Comparison of ENCODE assay signal across 1 cellular context in genomic region chr3:107441617-107442016, GRCh38.
TF ChIP-seq lines count a peak whose summit lies in the region.

No MANE protein-coding gene starts in this region.

TF ChIP-seq in K562, 482 proteins besides CTCF, POLR2A, EP300 and RAD21 (continued from another document):
- TF ChIP-seq, protein P1, sequence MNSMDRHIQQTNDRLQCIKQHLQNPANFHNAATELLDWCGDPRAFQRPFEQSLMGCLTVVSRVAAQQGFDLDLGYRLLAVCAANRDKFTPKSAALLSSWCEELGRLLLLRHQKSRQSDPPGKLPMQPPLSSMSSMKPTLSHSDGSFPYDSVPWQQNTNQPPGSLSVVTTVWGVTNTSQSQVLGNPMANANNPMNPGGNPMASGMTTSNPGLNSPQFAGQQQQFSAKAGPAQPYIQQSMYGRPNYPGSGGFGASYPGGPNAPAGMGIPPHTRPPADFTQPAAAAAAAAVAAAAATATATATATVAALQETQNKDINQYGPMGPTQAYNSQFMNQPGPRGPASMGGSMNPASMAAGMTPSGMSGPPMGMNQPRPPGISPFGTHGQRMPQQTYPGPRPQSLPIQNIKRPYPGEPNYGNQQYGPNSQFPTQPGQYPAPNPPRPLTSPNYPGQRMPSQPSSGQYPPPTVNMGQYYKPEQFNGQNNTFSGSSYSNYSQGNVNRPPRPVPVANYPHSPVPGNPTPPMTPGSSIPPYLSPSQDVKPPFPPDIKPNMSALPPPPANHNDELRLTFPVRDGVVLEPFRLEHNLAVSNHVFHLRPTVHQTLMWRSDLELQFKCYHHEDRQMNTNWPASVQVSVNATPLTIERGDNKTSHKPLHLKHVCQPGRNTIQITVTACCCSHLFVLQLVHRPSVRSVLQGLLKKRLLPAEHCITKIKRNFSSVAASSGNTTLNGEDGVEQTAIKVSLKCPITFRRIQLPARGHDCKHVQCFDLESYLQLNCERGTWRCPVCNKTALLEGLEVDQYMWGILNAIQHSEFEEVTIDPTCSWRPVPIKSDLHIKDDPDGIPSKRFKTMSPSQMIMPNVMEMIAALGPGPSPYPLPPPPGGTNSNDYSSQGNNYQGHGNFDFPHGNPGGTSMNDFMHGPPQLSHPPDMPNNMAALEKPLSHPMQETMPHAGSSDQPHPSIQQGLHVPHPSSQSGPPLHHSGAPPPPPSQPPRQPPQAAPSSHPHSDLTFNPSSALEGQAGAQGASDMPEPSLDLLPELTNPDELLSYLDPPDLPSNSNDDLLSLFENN (IDR thresholded peaks at IDR 0.05; ENCODE audit: low read depth in 2 of 2, low read length in 2 of 2): no peak
- TF ChIP-seq EHMT2 (IDR thresholded peaks at IDR 0.05): 0 out of 2 replicates have a peak, but pooled peaks have one; percentile 24
- TF ChIP-seq BRD9 (IDR thresholded peaks at IDR 0.05; ENCODE audit: low read depth, partially characterized antibody): no peak
- 0 out of 2 replicates have a peak, but pooled peaks have one; percentile 13 for TF ChIP-seq ARID1B (IDR thresholded peaks at IDR 0.05)
- TF ChIP-seq MAFF (IDR thresholded peaks at IDR 0.05; ENCODE audit: low read length): peak; percentile 36; the same call in 1 of the 2 replicates
- peak; percentile 83 for TF ChIP-seq MAFG (tag; conservative IDR thresholded peaks at IDR 0.05)
- TF ChIP-seq NFIC (IDR thresholded peaks at IDR 0.05): peak; percentile 91
- no peak for TF ChIP-seq ARID2 (IDR thresholded peaks at IDR 0.05)
- TF ChIP-seq, protein P2, sequence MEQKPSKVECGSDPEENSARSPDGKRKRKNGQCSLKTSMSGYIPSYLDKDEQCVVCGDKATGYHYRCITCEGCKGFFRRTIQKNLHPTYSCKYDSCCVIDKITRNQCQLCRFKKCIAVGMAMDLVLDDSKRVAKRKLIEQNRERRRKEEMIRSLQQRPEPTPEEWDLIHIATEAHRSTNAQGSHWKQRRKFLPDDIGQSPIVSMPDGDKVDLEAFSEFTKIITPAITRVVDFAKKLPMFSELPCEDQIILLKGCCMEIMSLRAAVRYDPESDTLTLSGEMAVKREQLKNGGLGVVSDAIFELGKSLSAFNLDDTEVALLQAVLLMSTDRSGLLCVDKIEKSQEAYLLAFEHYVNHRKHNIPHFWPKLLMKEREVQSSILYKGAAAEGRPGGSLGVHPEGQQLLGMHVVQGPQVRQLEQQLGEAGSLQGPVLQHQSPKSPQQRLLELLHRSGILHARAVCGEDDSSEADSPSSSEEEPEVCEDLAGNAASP (IDR thresholded peaks at IDR 0.05): no peak
- TF ChIP-seq ARID3B (CRISPR knock-in tag; IDR thresholded peaks at IDR 0.05; ENCODE audit: borderline replicate concordance): no peak
- TF ChIP-seq ZNF583 (CRISPR knock-in tag; IDR thresholded peaks at IDR 0.05): no peak
- TF ChIP-seq REST (CRISPR knock-in tag; IDR thresholded peaks at IDR 0.05; ENCODE audit: low read depth): no peak
- peak; percentile 89 for TF ChIP-seq C11orf30 (IDR thresholded peaks at IDR 0.05; ENCODE audit: low read depth)
- TF ChIP-seq CXXC5 (CRISPR knock-in tag; IDR thresholded peaks at IDR 0.05): no peak
- peak; percentile 71 for TF ChIP-seq NFE2 (IDR thresholded peaks at IDR 0.05; ENCODE audit: low read depth)
- 0 out of 2 replicates have a peak, but pooled peaks have one; percentile 45 for TF ChIP-seq DPF2 (IDR thresholded peaks at IDR 0.05)
- TF ChIP-seq KLF13 (tag; IDR thresholded peaks at IDR 0.05; ENCODE audit: borderline replicate concordance, low read depth): no peak
- TF ChIP-seq BMI1 (IDR thresholded peaks at IDR 0.05; ENCODE audit: low read length): no peak
- no peak for TF ChIP-seq PHF8 (IDR thresholded peaks at IDR 0.05; ENCODE audit: borderline replicate concordance, low read length)
- TF ChIP-seq, protein P3, sequence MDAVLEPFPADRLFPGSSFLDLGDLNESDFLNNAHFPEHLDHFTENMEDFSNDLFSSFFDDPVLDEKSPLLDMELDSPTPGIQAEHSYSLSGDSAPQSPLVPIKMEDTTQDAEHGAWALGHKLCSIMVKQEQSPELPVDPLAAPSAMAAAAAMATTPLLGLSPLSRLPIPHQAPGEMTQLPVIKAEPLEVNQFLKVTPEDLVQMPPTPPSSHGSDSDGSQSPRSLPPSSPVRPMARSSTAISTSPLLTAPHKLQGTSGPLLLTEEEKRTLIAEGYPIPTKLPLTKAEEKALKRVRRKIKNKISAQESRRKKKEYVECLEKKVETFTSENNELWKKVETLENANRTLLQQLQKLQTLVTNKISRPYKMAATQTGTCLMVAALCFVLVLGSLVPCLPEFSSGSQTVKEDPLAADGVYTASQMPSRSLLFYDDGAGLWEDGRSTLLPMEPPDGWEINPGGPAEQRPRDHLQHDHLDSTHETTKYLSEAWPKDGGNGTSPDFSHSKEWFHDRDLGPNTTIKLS (IDR thresholded peaks at IDR 0.05; ENCODE audit: borderline replicate concordance, low read depth): no peak
- peak; percentile 89 for TF ChIP-seq ZNF316 (IDR thresholded peaks at IDR 0.05)
- TF ChIP-seq RB1 (IDR thresholded peaks at IDR 0.05; ENCODE audit: low read depth): no peak
- peak; percentile 47; the same call in 1 of the 2 replicates for TF ChIP-seq MAFK (IDR thresholded peaks at IDR 0.05; ENCODE audit: low read length)
- no peak for TF ChIP-seq MAZ (CRISPR knock-in tag; conservative IDR thresholded peaks at IDR 0.05 in 1 of 2, IDR thresholded peaks at IDR 0.05 in 1 of 2)
- no peak for TF ChIP-seq ZBTB8A (IDR thresholded peaks at IDR 0.05; ENCODE audit: partially characterized antibody)
- TF ChIP-seq HLTF (IDR thresholded peaks at IDR 0.05): no peak
- TF ChIP-seq NCOA6 (IDR thresholded peaks at IDR 0.05): no peak
- peak; percentile 61 to 86 for TF ChIP-seq TRIM24 (IDR thresholded peaks at IDR 0.05)
- TF ChIP-seq CHD4 (IDR thresholded peaks at IDR 0.05; ENCODE audit: insufficient read depth, insufficient replicate concordance, low read depth, low read length, poor library complexity, severe bottlenecking): no peak
- no peak for TF ChIP-seq U2AF1 (optimal IDR thresholded peaks at IDR 0.05; ENCODE audit: low read depth, low read length)
- no peak for TF ChIP-seq ILK (tag; IDR thresholded peaks at IDR 0.05; ENCODE audit: borderline replicate concordance, low read depth)
- TF ChIP-seq RBM17 (IDR thresholded peaks at IDR 0.05; ENCODE audit: borderline replicate concordance, low read depth, low read length): no peak
- peak; percentile 68 for TF ChIP-seq TRIM28 (IDR thresholded peaks at IDR 0.05)
- TF ChIP-seq NEUROD1 (IDR thresholded peaks at IDR 0.05; ENCODE audit: borderline replicate concordance, low read depth, low read length, partially characterized antibody): no peak
- TF ChIP-seq ATF7 (IDR thresholded peaks at IDR 0.05): no peak
